ENCODE assay signal across 17 cellular contexts in the genomic region with DNA sequence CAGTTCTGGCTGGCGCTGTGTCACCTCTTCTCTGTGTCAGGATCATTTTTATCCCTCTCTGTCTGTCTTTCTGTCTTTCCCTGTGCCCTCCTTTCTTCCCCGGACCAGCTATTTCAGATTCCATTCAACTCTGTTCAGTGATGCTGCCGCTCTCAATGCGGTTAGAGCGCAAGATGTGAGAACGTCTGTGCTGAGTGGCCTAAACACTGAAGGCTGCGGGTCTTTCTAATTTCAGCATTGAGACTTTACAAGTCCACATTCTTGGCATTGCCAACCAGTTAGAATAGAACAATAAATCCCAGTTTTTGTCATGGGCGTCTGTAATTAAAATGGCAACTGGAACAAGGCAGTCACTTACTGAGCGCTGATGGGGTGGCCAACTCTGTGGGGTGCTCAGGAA.
A peak's percentile ranks its signal among the peaks of the same experiment; 100 is the strongest.
DNase-seq lines count a peak whose midpoint lies in the region; ATAC-seq and TF ChIP-seq lines count a peak whose summit lies in the region.
"Had no signal": no experiment of that assay in that cellular context is flagged by ENCODE, and none has a peak within 500 bp of the region (broad histone marks: within the 10 kb centered on the region; RNA-seq: fewer than 3 reads in every experiment).

No MANE protein-coding gene starts in this region.

- H3K18ac ChIP-seq in neuronal stem cell (ENCODE audit: low read length), result no peak overlapping the region

- H3K27ac ChIP-seq in caudate nucleus (ENCODE audit: low read depth, low read length), result peak overlapping the region; percentile 19
- no peak overlapping the region for H3K27ac ChIP-seq in neuronal stem cell (replicated peaks; ENCODE audit: low read length)
- H3K27ac ChIP-seq in tibial nerve, result peak overlapping the region; percentile 21 to 76 (median 52)
- H3K27ac ChIP-seq: A549 had no signal

- H3K27me3 Mint-ChIP-seq in stimulated activated naive CD8-positive, alpha-beta T cell treated with anti-CD3 and anti-CD28 coated beads, Interleukin-15, Interleukin-2, amounts not matched to agents 100 ng/mL and 50 ng/mL, for 24 hours, result no peaks in the 10 kb centered on the region
- no peaks in the 10 kb centered on the region for H3K27me3 Mint-ChIP-seq in MCF 10A (ENCODE audit: insufficient read depth, unreplicated experiment)
- H3K27me3 Mint-ChIP-seq: IgD-negative memory B cell had no signal

- peaks cover 18 to 21% of the 10 kb centered on the region in 2 donors for H3K4me1 ChIP-seq in neuronal stem cell (ENCODE audit: control insufficient read depth in 2 of 2, insufficient read depth in 1 of 2, low read depth in 1 of 2, low read length in 2 of 2)
- peaks cover 0 to 52% (median 6%) of the 10 kb centered on the region in 4 donors for H3K4me1 ChIP-seq in tibial nerve
- H3K4me1 ChIP-seq: A549 had no signal

- no peak for TF ChIP-seq CTCF in tibial nerve (IDR thresholded peaks at IDR 0.05)
- TF ChIP-seq CTCF in MCF 10A (IDR thresholded peaks at IDR 0.05; ENCODE audit: unreplicated experiment), result no peak

- DNase-seq in stimulated activated naive CD8-positive, alpha-beta T cell treated with anti-CD3 and anti-CD28 coated beads, Interleukin-15, Interleukin-2, amounts not matched to agents 100 U/mL and 50 U/mL, for 24 hours, result no peak
- no peak for DNase-seq in caudate nucleus (lab: John Stamatoyannopoulos, UW)
- no peak for DNase-seq in neuronal stem cell (ENCODE audit: low spot score)
- no peak for DNase-seq in tibial nerve (ENCODE audit: low spot score in 2 of 2)
- DNase-seq in MCF 10A (ENCODE audit: unreplicated experiment), result no peak
- DNase-seq in CD1c-positive myeloid dendritic cell (ENCODE audit: extremely low spot score), result no peak
- DNase-seq: GF-D8; Kasumi-1; NCI-H1105 treated with DMSO at 0.1 percent for 48 hours; NCI-H187; NCI-H446 treated with DMSO at 0.1 percent for 48 hours; NK-92 treated with Interleukin-12 subunit alpha and Interleukin-12 subunit beta, amount 100 ng/mL, for 24 hours; SIG-M5 had no signal

- no peak for ATAC-seq in stimulated activated naive CD8-positive, alpha-beta T cell treated with anti-CD3 and anti-CD28 coated beads, Interleukin-15, Interleukin-2, amounts not matched to agents 100 U/mL and 50 U/mL, for 24 hours
- no peak for ATAC-seq in HG03159 (IDR thresholded peaks at IDR 0.05; ENCODE audit: unreplicated experiment)
- ATAC-seq: A549 had no signal

- no peaks in the 10 kb centered on the region for H3K27me3 ChIP-seq in neuronal stem cell (ENCODE audit: control insufficient read depth in 3 of 3, insufficient read depth in 3 of 3, low read depth in 1 of 3, low read length in 3 of 3)
- H3K27me3 ChIP-seq in tibial nerve, result no peaks in the 10 kb centered on the region

- no peak for TF ChIP-seq POLR2A in tibial nerve (IDR thresholded peaks at IDR 0.05)

- H3K9ac ChIP-seq in neuronal stem cell (ENCODE audit: low read depth, low read length, poor library complexity), result no peak overlapping the region

- intact Hi-C loops in MCF 10A (cut with micrococcal nuclease), result no loop called here

- H2BK120ac ChIP-seq in neuronal stem cell (ENCODE audit: low read depth, low read length), result no peak overlapping the region

- H3K27ac Mint-ChIP-seq in stimulated activated naive CD8-positive, alpha-beta T cell treated with anti-CD3 and anti-CD28 coated beads, Interleukin-15, Interleukin-2, amounts not matched to agents 100 ng/mL and 50 ng/mL, for 24 hours, result peak overlapping the region; percentile 26
- no peak overlapping the region for H3K27ac Mint-ChIP-seq in MCF 10A (ENCODE audit: low read depth, unreplicated experiment)

- CTCF ChIA-PET in MCF 10A (lab: Yijun Ruan, JAX), result no interaction called here

- no peak overlapping the region for H3K4ac ChIP-seq in neuronal stem cell (ENCODE audit: low read length)

- peaks cover 62% of the 10 kb centered on the region for H3K36me3 Mint-ChIP-seq in stimulated activated naive CD8-positive, alpha-beta T cell treated with anti-CD3 and anti-CD28 coated beads, Interleukin-15, Interleukin-2, amounts not matched to agents 100 ng/mL and 50 ng/mL, for 24 hours (ENCODE audit: low read depth)
- peaks cover 33% of the 10 kb centered on the region for H3K36me3 Mint-ChIP-seq in MCF 10A (ENCODE audit: insufficient read depth, unreplicated experiment)

- no TSS peak for BruUV-seq in MCF 10A (replicated peaks; lab: Mats Ljungman, UMichigan)

- peaks cover 0 to 14% of the 10 kb centered on the region in 2 donors for H3K36me3 ChIP-seq in neuronal stem cell (replicated peaks in 1 of 2; ENCODE audit: control insufficient read depth in 2 of 2, insufficient read depth in 2 of 2, low read length in 2 of 2)
- peaks cover 0 to 30% (median 0%) of the 10 kb centered on the region in 3 donors for H3K36me3 ChIP-seq in tibial nerve

- H3K23ac ChIP-seq in neuronal stem cell (ENCODE audit: low read depth, low read length, poor library complexity), result no peak overlapping the region

- WGBS in neuronal stem cell (ENCODE audit: extremely low coverage in 2 of 2, insufficient read length in 2 of 2, insufficient replicate concordance in 1 of 2), 2 donors, result no CpG with 5 or more reads among the region's 9 CpGs
- WGBS in tibial nerve, 2 donors, result 46 to 60% methylated on average over 9 of the region's 9 CpGs

- H3K9me3 ChIP-seq in neuronal stem cell (replicated peaks in 1 of 2; ENCODE audit: control insufficient read depth in 2 of 2, insufficient read depth in 1 of 2, low read depth in 1 of 2, low read length in 2 of 2) (no peaks in the 10 kb centered on the region), tibial nerve (no peaks in the 10 kb centered on the region)
- H3K9me3 ChIP-seq: A549 had no signal

- no peak for TF ChIP-seq EP300 in tibial nerve (IDR thresholded peaks at IDR 0.05)

- H4K8ac ChIP-seq in neuronal stem cell (ENCODE audit: low read depth, low read length), result no peak overlapping the region

- H2BK12ac ChIP-seq in neuronal stem cell (ENCODE audit: low read length), result no peak overlapping the region

- POLR2A ChIA-PET in MCF 10A (lab: Yijun Ruan, JAX), result interaction anchor here (1.2 kb wide), 1 partner anchor 112 kb away, joined by 3 read pairs; no protein-coding TSS in a partner anchor

- H3K14ac ChIP-seq in neuronal stem cell (ENCODE audit: low read length), result no peak overlapping the region

- no peak overlapping the region for H3K4me3 ChIP-seq in neuronal stem cell (ENCODE audit: low read length in 2 of 2)
- no peak overlapping the region for H3K4me3 ChIP-seq in tibial nerve
- H3K4me3 ChIP-seq: A549 had no signal

- H2AK5ac ChIP-seq in neuronal stem cell (ENCODE audit: low read depth, low read length), result no peak overlapping the region

- H2BK5ac ChIP-seq in neuronal stem cell (ENCODE audit: low read length), result no peak overlapping the region

- no peak overlapping the region for H3K4me2 ChIP-seq in neuronal stem cell (ENCODE audit: insufficient read depth, low read length, poor library complexity, severe bottlenecking)
- H3K4me2 ChIP-seq: A549 had no signal

- no peak overlapping the region for H3K4me3 Mint-ChIP-seq in stimulated activated naive CD8-positive, alpha-beta T cell treated with anti-CD3 and anti-CD28 coated beads, Interleukin-15, Interleukin-2, amounts not matched to agents 100 ng/mL and 50 ng/mL, for 24 hours
- H3K4me3 Mint-ChIP-seq in MCF 10A (ENCODE audit: unreplicated experiment), result no peak overlapping the region
- H3K4me3 Mint-ChIP-seq: IgD-negative memory B cell had no signal

- no peaks in the 10 kb centered on the region for H3K9me3 Mint-ChIP-seq in stimulated activated naive CD8-positive, alpha-beta T cell treated with anti-CD3 and anti-CD28 coated beads, Interleukin-15, Interleukin-2, amounts not matched to agents 100 ng/mL and 50 ng/mL, for 24 hours
- no peaks in the 10 kb centered on the region for H3K9me3 Mint-ChIP-seq in MCF 10A (ENCODE audit: unreplicated experiment)
- H3K9me3 Mint-ChIP-seq: IgD-negative memory B cell had no signal

- H3K4me1 Mint-ChIP-seq in stimulated activated naive CD8-positive, alpha-beta T cell treated with anti-CD3 and anti-CD28 coated beads, Interleukin-15, Interleukin-2, amounts not matched to agents 100 ng/mL and 50 ng/mL, for 24 hours (ENCODE audit: low read depth), result peaks cover 76% of the 10 kb centered on the region
- H3K4me1 Mint-ChIP-seq in MCF 10A (ENCODE audit: insufficient read depth, unreplicated experiment), result peaks cover 12% of the 10 kb centered on the region

- peak overlapping the region; percentile 2 for H2BK15ac ChIP-seq in neuronal stem cell (ENCODE audit: low read length)

- no peak overlapping the region for H2AFZ ChIP-seq in neuronal stem cell (ENCODE audit: low read length)

- peaks cover 3% of the 10 kb centered on the region for H3K79me1 ChIP-seq in neuronal stem cell (ENCODE audit: low read depth, low read length)

- H4K91ac ChIP-seq in neuronal stem cell (ENCODE audit: low read depth, low read length, poor library complexity), result no peak overlapping the region
